Comparison of ENCODE assay signal across 8 cellular contexts in genomic region chr1:53470155-53470554, GRCh38. TPM values are rescaled to one million over a fixed set of nuclear protein-coding genes. Genes with fewer than 3 reads are reported as not detected.
DNase-seq lines count a peak whose midpoint lies in the region; ATAC-seq and TF ChIP-seq lines count a peak whose summit lies in the region.

No MANE protein-coding gene starts in this region.

- H3K27me3 ChIP-seq in neural progenitor cell = no peaks in the 10 kb centered on the region

- H3K4me3 Mint-ChIP-seq in neural progenitor cell = peak overlapping the region; percentile 21

- H3K27ac Mint-ChIP-seq in neural progenitor cell = peak overlapping the region; percentile 46

- peaks cover 5% of the 10 kb centered on the region for H3K27me3 Mint-ChIP-seq in neural progenitor cell (ENCODE audit: insufficient read depth, low read depth)

- H2AFZ ChIP-seq in neural progenitor cell (replicated peaks) = peak overlapping the region; percentile 76

- peak; percentile 58 for DNase-seq in Ammon's horn (ENCODE audit: low spot score)
- DNase-seq in NCI-H526 (lab: John Stamatoyannopoulos, UW) = peak; percentile 47 to 91
- peak; percentile 61 for DNase-seq in fibroblast of the aortic adventitia (ENCODE audit: low read depth)
- DNase-seq in neural progenitor cell (ENCODE audit: low spot score) = peak; percentile 96
- DNase-seq in COR-L47 (lab: John Stamatoyannopoulos, UW) = no peak
- no peak for DNase-seq in activated CD4-positive, alpha-beta T cell treated with anti-CD3 and anti-CD28 coated beads for 1 hour

- H4K20me1 ChIP-seq in neural progenitor cell (ENCODE audit: low read depth) = no peaks in the 10 kb centered on the region

- ATAC-seq in HG02840 (IDR thresholded peaks at IDR 0.05; ENCODE audit: low FRiP score, unreplicated experiment) (no peak), GM19035 (IDR thresholded peaks at IDR 0.05; ENCODE audit: unreplicated experiment) (no peak)

- H3K36me3 ChIP-seq in neural progenitor cell = no peaks in the 10 kb centered on the region

- H3K27ac ChIP-seq in neural progenitor cell = no peak overlapping the region

- H3K36me3 Mint-ChIP-seq in neural progenitor cell = no peaks in the 10 kb centered on the region

- peak overlapping the region; percentile 57 for H3K4me2 ChIP-seq in neural progenitor cell

- H3K4me3 ChIP-seq in fibroblast of the aortic adventitia (ENCODE audit: low read depth, low read length) = no peak overlapping the region
- H3K4me3 ChIP-seq in neural progenitor cell = no peak overlapping the region

- H3K9me3 ChIP-seq in neural progenitor cell (ENCODE audit: low read depth) = no peaks in the 10 kb centered on the region

- H3F3A ChIP-seq in neural progenitor cell (ENCODE audit: low read depth) = no peaks in the 10 kb centered on the region

- H3K79me2 ChIP-seq in neural progenitor cell (ENCODE audit: low read depth) = no peaks in the 10 kb centered on the region

- no peaks in the 10 kb centered on the region for H3K9me3 Mint-ChIP-seq in neural progenitor cell

- H3K4me1 ChIP-seq in neural progenitor cell = peaks cover 3% of the 10 kb centered on the region

- H3K4me1 Mint-ChIP-seq in neural progenitor cell = peaks cover 11% of the 10 kb centered on the region

- no peak overlapping the region for H3K9ac ChIP-seq in neural progenitor cell

- TF ChIP-seq CTCF in fibroblast of the aortic adventitia (IDR thresholded peaks at IDR 0.05; ENCODE audit: insufficient read depth, low read length) (peak; percentile 65), neural progenitor cell (IDR thresholded peaks at IDR 0.05) (peak; percentile 98)

RNA-seq across cellular contexts. Expression of gene DMRTB1, which starts 11.0 kb away (rescaled TPM):
- not detected in 2 replicates for total RNA-seq in fibroblast of the aortic adventitia (ENCODE audit: low replicate concordance)
- not detected in 2 replicates for total RNA-seq in neural progenitor cell (ENCODE audit: low replicate concordance)

Comparison
In these comparisons a context has a peak if more than half of its experiments do, and no peak if none do; other contexts are left out.
1. DNase-seq: peak in Ammon's horn (single experiment), NCI-H526 (2 of 2), fibroblast of the aortic adventitia (single experiment) and neural progenitor cell (single experiment); none in COR-L47 (single experiment) and activated CD4-positive, alpha-beta T cell treated with anti-CD3 and anti-CD28 coated beads for 1 hour (single experiment).